Comparison of ENCODE assay signal across 1 cellular context in the genomic region with DNA sequence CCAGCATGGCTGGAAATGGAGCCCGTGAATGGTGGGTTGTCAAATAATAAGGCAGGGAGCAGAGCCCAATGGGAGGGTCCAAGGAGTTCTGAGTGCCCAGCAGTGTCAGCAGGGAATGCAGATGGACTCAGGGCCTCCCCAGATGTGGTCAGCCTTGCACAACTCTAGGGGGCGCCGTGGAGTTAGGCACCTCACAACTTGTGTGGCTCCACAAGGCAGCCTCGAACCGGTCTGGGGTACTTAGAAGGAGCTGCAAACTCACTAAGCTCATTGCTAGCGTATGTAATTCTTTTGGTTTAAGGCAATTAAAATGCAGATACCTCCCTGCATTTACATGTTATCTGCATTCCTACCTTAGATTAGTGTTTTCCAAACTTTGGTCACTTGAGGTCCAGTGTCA.
TF ChIP-seq lines count a peak whose summit lies in the region.

No MANE protein-coding gene starts in this region.

TF ChIP-seq in GM23338, 12 proteins besides CTCF, POLR2A, EP300 and RAD21 (continued from another document):
- TF ChIP-seq, protein P1, sequence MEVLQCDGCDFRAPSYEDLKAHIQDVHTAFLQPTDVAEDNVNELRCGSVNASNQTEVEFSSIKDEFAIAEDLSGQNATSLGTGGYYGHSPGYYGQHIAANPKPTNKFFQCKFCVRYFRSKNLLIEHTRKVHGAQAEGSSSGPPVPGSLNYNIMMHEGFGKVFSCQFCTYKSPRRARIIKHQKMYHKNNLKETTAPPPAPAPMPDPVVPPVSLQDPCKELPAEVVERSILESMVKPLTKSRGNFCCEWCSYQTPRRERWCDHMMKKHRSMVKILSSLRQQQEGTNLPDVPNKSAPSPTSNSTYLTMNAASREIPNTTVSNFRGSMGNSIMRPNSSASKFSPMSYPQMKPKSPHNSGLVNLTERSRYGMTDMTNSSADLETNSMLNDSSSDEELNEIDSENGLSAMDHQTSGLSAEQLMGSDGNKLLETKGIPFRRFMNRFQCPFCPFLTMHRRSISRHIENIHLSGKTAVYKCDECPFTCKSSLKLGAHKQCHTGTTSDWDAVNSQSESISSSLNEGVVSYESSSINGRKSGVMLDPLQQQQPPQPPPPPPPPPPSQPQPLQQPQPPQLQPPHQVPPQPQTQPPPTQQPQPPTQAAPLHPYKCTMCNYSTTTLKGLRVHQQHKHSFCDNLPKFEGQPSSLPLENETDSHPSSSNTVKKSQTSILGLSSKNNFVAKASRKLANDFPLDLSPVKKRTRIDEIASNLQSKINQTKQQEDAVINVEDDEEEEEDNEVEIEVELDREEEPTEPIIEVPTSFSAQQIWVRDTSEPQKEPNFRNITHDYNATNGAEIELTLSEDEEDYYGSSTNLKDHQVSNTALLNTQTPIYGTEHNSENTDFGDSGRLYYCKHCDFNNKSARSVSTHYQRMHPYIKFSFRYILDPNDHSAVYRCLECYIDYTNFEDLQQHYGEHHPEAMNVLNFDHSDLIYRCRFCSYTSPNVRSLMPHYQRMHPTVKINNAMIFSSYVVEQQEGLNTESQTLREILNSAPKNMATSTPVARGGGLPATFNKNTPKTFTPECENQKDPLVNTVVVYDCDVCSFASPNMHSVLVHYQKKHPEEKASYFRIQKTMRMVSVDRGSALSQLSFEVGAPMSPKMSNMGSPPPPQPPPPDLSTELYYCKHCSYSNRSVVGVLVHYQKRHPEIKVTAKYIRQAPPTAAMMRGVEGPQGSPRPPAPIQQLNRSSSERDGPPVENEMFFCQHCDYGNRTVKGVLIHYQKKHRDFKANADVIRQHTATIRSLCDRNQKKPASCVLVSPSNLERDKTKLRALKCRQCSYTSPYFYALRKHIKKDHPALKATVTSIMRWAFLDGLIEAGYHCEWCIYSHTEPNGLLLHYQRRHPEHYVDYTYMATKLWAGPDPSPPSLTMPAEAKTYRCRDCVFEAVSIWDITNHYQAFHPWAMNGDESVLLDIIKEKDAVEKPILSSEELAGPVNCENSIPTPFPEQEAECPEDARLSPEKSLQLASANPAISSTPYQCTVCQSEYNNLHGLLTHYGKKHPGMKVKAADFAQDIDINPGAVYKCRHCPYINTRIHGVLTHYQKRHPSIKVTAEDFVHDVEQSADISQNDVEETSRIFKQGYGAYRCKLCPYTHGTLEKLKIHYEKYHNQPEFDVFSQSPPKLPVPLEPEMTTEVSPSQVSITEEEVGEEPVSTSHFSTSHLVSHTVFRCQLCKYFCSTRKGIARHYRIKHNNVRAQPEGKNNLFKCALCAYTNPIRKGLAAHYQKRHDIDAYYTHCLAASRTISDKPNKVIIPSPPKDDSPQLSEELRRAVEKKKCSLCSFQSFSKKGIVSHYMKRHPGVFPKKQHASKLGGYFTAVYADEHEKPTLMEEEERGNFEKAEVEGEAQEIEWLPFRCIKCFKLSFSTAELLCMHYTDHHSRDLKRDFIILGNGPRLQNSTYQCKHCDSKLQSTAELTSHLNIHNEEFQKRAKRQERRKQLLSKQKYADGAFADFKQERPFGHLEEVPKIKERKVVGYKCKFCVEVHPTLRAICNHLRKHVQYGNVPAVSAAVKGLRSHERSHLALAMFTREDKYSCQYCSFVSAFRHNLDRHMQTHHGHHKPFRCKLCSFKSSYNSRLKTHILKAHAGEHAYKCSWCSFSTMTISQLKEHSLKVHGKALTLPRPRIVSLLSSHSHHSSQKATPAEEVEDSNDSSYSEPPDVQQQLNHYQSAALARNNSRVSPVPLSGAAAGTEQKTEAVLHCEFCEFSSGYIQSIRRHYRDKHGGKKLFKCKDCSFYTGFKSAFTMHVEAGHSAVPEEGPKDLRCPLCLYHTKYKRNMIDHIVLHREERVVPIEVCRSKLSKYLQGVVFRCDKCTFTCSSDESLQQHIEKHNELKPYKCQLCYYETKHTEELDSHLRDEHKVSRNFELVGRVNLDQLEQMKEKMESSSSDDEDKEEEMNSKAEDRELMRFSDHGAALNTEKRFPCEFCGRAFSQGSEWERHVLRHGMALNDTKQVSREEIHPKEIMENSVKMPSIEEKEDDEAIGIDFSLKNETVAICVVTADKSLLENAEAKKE (CRISPR knock-in tag; IDR thresholded peaks at IDR 0.05), result no peak
- no peak for TF ChIP-seq JUNB (IDR thresholded peaks at IDR 0.05; ENCODE audit: unreplicated experiment)
- no peak for TF ChIP-seq POLR2AphosphoS5 (IDR thresholded peaks at IDR 0.05; ENCODE audit: low read depth)
